Comparison of ENCODE assay signal across 1 cellular context in the genomic region with DNA sequence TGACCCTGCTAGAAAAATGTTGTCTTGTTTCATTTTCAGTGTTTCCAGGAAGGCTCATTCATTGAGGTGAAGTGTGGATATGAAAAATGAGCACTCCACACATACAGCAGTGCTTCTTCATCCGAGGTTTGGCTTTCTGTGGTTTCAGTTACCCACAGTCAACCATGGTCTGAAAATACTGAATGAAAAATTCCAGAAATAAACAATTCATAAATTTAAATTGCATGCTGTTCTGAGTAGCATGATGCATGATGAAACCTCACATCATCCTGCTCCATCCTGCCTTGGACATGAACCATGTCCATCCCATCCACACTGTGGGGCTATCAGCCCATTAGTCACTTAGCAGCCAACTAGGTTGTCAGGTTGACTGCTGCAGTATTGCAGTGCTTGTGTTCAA.
TF ChIP-seq lines count a peak whose summit lies in the region.

No MANE protein-coding gene starts in this region.

TF ChIP-seq in HepG2, 621 proteins besides CTCF, POLR2A, EP300 and RAD21:
- TF ChIP-seq, protein P1, sequence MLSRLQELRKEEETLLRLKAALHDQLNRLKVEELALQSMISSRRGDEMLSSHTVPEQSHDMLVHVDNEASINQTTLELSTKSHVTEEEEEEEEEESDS (CRISPR knock-in tag; IDR thresholded peaks at IDR 0.05; ENCODE audit: borderline replicate concordance) = no peak
- no peak for TF ChIP-seq ZFP82 (CRISPR knock-in tag; IDR thresholded peaks at IDR 0.05; ENCODE audit: borderline replicate concordance)
- peak; percentile 9; the same call in 1 of the 2 replicates for TF ChIP-seq SMC3 (IDR thresholded peaks at IDR 0.05; ENCODE audit: low read length)
- peak in 1 of 2 experiments; percentile 75; a peak in 2 of 4 replicates for TF ChIP-seq ATF4 (CRISPR knock-in tag; IDR thresholded peaks at IDR 0.05)
- TF ChIP-seq, protein P2, sequence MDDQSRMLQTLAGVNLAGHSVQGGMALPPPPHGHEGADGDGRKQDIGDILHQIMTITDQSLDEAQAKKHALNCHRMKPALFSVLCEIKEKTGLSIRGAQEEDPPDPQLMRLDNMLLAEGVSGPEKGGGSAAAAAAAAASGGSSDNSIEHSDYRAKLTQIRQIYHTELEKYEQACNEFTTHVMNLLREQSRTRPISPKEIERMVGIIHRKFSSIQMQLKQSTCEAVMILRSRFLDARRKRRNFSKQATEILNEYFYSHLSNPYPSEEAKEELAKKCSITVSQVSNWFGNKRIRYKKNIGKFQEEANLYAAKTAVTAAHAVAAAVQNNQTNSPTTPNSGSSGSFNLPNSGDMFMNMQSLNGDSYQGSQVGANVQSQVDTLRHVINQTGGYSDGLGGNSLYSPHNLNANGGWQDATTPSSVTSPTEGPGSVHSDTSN (CRISPR knock-in tag; IDR thresholded peaks at IDR 0.05; ENCODE audit: borderline replicate concordance) = no peak
- peak; percentile 70 for TF ChIP-seq STAG1 (CRISPR knock-in tag; IDR thresholded peaks at IDR 0.05)
